Comparison of ENCODE assay signal across 8 cellular contexts in genomic region chr6:148747493-148748160, GRCh38. TPM values are rescaled to one million over a fixed set of nuclear protein-coding genes. Genes with fewer than 3 reads are reported as not detected.
DNase-seq lines count a peak whose midpoint lies in the region; ATAC-seq and TF ChIP-seq lines count a peak whose summit lies in the region.

No MANE protein-coding gene starts in this region.

- peaks cover 15% of the 10 kb centered on the region for H3K4me1 ChIP-seq in HEK293 (ENCODE audit: control insufficient read depth, insufficient read depth, low read length)
- peaks cover 8% of the 10 kb centered on the region for H3K4me1 ChIP-seq in PC-9 (replicated peaks; ENCODE audit: insufficient read depth)
- no peaks in the 10 kb centered on the region for H3K4me1 ChIP-seq in parathyroid adenoma

- peak; percentile 94 for TF ChIP-seq CTCF in HEK293 (tag by site-specific recombination; IDR thresholded peaks at IDR 0.05)
- TF ChIP-seq CTCF in PC-9 (conservative IDR thresholded peaks at IDR 0.05): no peak
- no peak for TF ChIP-seq CTCF in parathyroid adenoma (IDR thresholded peaks at IDR 0.05)

- H3K9me2 ChIP-seq in PC-9 (ENCODE audit: insufficient read depth): no peaks in the 10 kb centered on the region

- H3K27me3 ChIP-seq in PC-9 (ENCODE audit: insufficient read depth, low read depth) (no peaks in the 10 kb centered on the region), parathyroid adenoma (ENCODE audit: control insufficient read depth, insufficient read depth, low read length) (no peaks in the 10 kb centered on the region)

- no peaks in the 10 kb centered on the region for H4K20me1 ChIP-seq in PC-9 (ENCODE audit: insufficient read depth)

- intact Hi-C loops in PC-9 (cut with micrococcal nuclease; ENCODE audit: unreplicated experiment) (loop anchor here (2.0 to 5.0 kb wide), 3 partner anchors 90 to 279 kb away; no protein-coding TSS in a partner anchor), Right ventricle myocardium superior (cut with DNase I) (loop anchor here (5.0 kb wide), 1 partner anchor 200 kb away; no protein-coding TSS in a partner anchor)

- CTCF ChIA-PET in HEK293 (lab: Yijun Ruan, JAX) (interaction anchor here (0.6 to 1.0 kb wide), 5 partner anchors 62 to 279 kb away, joined by 3 to 8 read pairs (median 3); no protein-coding TSS in a partner anchor), PC-9 (lab: Charles Lee) (no interaction called here)

- BruUV-seq in PC-9 (replicated peaks; lab: Mats Ljungman, UMichigan): no TSS peak

- DNase-seq in Daoy (ENCODE audit: low read depth): peak; percentile 76
- DNase-seq in PC-9: peak in 1 of 2 experiments; percentile 49
- peak; percentile 59 for DNase-seq in activated gamma-delta T cell treated with Interleukin-2 at 50 U/mL for 16 hours
- peak; percentile 69 for DNase-seq in Right ventricle myocardium superior
- no peak for DNase-seq in NCI-H446 (lab: John Stamatoyannopoulos, UW)

- H3K9ac ChIP-seq in parathyroid adenoma: no peak overlapping the region

- H3K4me3 ChIP-seq in HEK293 (ENCODE audit: low read depth, low read length) (peak overlapping the region; percentile 87), PC-9 (peak overlapping the region; percentile 82), parathyroid adenoma (ENCODE audit: low read depth, low read length) (peak overlapping the region; percentile 52)

- H3K27ac ChIP-seq in HEK293 (ENCODE audit: extremely low read depth, low read depth, low read length) (peak overlapping the region; percentile 87), PC-9 (no peak overlapping the region), parathyroid adenoma (peak overlapping the region; percentile 68)

- no peaks in the 10 kb centered on the region for H3F3A ChIP-seq in PC-9 (ENCODE audit: insufficient read depth, low read depth)

- H3K9me3 ChIP-seq in HEK293 (ENCODE audit: control insufficient read depth, insufficient read depth, low read depth, low read length) (no peaks in the 10 kb centered on the region), PC-9 (ENCODE audit: insufficient read depth, low read depth) (no peaks in the 10 kb centered on the region), parathyroid adenoma (ENCODE audit: control insufficient read depth, low read length) (no peaks in the 10 kb centered on the region)

- H3K4me2 ChIP-seq in PC-9 (peak overlapping the region; percentile 89), parathyroid adenoma (ENCODE audit: low read length) (peak overlapping the region; percentile 86)

- ATAC-seq in Right ventricle myocardium superior (ENCODE audit: poor library complexity) (peak; percentile 41), HG02840 (IDR thresholded peaks at IDR 0.05; ENCODE audit: low FRiP score, unreplicated experiment) (no peak)

- H3K79me2 ChIP-seq in PC-9 (ENCODE audit: low read depth) (no peaks in the 10 kb centered on the region), parathyroid adenoma (no peaks in the 10 kb centered on the region)

- no peaks in the 10 kb centered on the region for H3K36me3 ChIP-seq in HEK293 (ENCODE audit: control insufficient read depth in 2 of 2, insufficient read depth in 1 of 2, low read length in 2 of 2)
- H3K36me3 ChIP-seq in PC-9 (ENCODE audit: low read depth): no peaks in the 10 kb centered on the region
- H3K36me3 ChIP-seq in parathyroid adenoma (ENCODE audit: control insufficient read depth, insufficient read depth, low read length): no peaks in the 10 kb centered on the region

- H2AFZ ChIP-seq in PC-9 (peak overlapping the region; percentile 62; the same call in 1 of the 2 replicates), parathyroid adenoma (peak overlapping the region; percentile 81)

- POLR2A ChIA-PET in HEK293 (lab: Yijun Ruan, JAX) (interaction anchor here (0.9 to 1.7 kb wide), 3 partner anchors 8 to 28 kb away, joined by 3 to 5 read pairs (median 4); no protein-coding TSS in a partner anchor), PC-9 (lab: Charles Lee; ENCODE audit: unreplicated experiment) (no interaction called here)

TF ChIP-seq in HEK293, 187 proteins besides CTCF, POLR2A, EP300 and RAD21 (continues in another document):
- TF ChIP-seq, protein P1, sequence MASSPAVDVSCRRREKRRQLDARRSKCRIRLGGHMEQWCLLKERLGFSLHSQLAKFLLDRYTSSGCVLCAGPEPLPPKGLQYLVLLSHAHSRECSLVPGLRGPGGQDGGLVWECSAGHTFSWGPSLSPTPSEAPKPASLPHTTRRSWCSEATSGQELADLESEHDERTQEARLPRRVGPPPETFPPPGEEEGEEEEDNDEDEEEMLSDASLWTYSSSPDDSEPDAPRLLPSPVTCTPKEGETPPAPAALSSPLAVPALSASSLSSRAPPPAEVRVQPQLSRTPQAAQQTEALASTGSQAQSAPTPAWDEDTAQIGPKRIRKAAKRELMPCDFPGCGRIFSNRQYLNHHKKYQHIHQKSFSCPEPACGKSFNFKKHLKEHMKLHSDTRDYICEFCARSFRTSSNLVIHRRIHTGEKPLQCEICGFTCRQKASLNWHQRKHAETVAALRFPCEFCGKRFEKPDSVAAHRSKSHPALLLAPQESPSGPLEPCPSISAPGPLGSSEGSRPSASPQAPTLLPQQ (tag by site-specific recombination; IDR thresholded peaks at IDR 0.05): no peak
- TF ChIP-seq GFI1B (tag by site-specific recombination; IDR thresholded peaks at IDR 0.05) (no peak), ZBTB7A (tag by site-specific recombination; IDR thresholded peaks at IDR 0.05; ENCODE audit: low read depth) (0 out of 2 replicates have a peak, but pooled peaks have one; percentile 37), ZNF248 (tag by site-specific recombination; IDR thresholded peaks at IDR 0.05) (no peak), ZNF610 (tag by site-specific recombination; IDR thresholded peaks at IDR 0.05; ENCODE audit: borderline replicate concordance) (no peak), ZNF114 (tag by site-specific recombination; IDR thresholded peaks at IDR 0.05) (no peak), ZNF37A (tag by site-specific recombination; IDR thresholded peaks at IDR 0.05) (no peak), ZNF785 (tag by site-specific recombination; IDR thresholded peaks at IDR 0.05) (no peak), ZNF585B (tag by site-specific recombination; IDR thresholded peaks at IDR 0.05) (no peak), ZSCAN5A (tag by site-specific recombination; IDR thresholded peaks at IDR 0.05) (no peak), ZNF24 (tag by site-specific recombination; IDR thresholded peaks at IDR 0.05) (no peak), ZNF426 (tag by site-specific recombination; IDR thresholded peaks at IDR 0.05) (no peak), ZNF175 (tag by site-specific recombination; IDR thresholded peaks at IDR 0.05) (no peak), GLIS2 (tag by site-specific recombination; IDR thresholded peaks at IDR 0.05) (peak; percentile 97), ZNF792 (tag by site-specific recombination; IDR thresholded peaks at IDR 0.05) (no peak), ZNF768 (tag by site-specific recombination; IDR thresholded peaks at IDR 0.05) (no peak)
- TF ChIP-seq, protein P2, sequence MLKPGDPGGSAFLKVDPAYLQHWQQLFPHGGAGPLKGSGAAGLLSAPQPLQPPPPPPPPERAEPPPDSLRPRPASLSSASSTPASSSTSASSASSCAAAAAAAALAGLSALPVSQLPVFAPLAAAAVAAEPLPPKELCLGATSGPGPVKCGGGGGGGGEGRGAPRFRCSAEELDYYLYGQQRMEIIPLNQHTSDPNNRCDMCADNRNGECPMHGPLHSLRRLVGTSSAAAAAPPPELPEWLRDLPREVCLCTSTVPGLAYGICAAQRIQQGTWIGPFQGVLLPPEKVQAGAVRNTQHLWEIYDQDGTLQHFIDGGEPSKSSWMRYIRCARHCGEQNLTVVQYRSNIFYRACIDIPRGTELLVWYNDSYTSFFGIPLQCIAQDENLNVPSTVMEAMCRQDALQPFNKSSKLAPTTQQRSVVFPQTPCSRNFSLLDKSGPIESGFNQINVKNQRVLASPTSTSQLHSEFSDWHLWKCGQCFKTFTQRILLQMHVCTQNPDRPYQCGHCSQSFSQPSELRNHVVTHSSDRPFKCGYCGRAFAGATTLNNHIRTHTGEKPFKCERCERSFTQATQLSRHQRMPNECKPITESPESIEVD (tag by site-specific recombination; IDR thresholded peaks at IDR 0.05): no peak
- TF ChIP-seq, protein P3, sequence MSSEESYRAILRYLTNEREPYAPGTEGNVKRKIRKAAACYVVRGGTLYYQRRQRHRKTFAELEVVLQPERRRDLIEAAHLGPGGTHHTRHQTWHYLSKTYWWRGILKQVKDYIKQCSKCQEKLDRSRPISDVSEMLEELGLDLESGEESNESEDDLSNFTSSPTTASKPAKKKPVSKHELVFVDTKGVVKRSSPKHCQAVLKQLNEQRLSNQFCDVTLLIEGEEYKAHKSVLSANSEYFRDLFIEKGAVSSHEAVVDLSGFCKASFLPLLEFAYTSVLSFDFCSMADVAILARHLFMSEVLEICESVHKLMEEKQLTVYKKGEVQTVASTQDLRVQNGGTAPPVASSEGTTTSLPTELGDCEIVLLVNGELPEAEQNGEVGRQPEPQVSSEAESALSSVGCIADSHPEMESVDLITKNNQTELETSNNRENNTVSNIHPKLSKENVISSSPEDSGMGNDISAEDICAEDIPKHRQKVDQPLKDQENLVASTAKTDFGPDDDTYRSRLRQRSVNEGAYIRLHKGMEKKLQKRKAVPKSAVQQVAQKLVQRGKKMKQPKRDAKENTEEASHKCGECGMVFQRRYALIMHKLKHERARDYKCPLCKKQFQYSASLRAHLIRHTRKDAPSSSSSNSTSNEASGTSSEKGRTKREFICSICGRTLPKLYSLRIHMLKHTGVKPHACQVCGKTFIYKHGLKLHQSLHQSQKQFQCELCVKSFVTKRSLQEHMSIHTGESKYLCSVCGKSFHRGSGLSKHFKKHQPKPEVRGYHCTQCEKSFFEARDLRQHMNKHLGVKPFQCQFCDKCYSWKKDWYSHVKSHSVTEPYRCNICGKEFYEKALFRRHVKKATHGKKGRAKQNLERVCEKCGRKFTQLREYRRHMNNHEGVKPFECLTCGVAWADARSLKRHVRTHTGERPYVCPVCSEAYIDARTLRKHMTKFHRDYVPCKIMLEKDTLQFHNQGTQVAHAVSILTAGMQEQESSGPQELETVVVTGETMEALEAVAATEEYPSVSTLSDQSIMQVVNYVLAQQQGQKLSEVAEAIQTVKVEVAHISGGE (tag by site-specific recombination; conservative IDR thresholded peaks at IDR 0.05; ENCODE audit: low read depth): peak; percentile 28

RNA-seq across cellular contexts. Expression of gene UST, which starts 0.8 kb away (rescaled TPM):
- 12.1 and 13.6 TPM in 2 replicates for total RNA-seq in Daoy (2014; rRNA removed; shearing (Covaris generic))
- total RNA-seq in PC-9 (2021) (3.9 and 4.2 TPM in 2 replicates), Right ventricle myocardium superior (3.9 TPM)

Comparison
In these comparisons a context has a peak if more than half of its experiments do, and no peak if none do; other contexts are left out.
1. DNase-seq: peak in Daoy (single experiment), activated gamma-delta T cell treated with Interleukin-2 at 50 U/mL for 16 hours (single experiment) and Right ventricle myocardium superior (single experiment); none in NCI-H446 (0 of 2).
2. Peak in every context shown above with its lines, with median percentiles within 50 percentile points of each other: H3K4me3 ChIP-seq.